ENCODE assay signal across 25 cellular contexts in the genomic region with DNA sequence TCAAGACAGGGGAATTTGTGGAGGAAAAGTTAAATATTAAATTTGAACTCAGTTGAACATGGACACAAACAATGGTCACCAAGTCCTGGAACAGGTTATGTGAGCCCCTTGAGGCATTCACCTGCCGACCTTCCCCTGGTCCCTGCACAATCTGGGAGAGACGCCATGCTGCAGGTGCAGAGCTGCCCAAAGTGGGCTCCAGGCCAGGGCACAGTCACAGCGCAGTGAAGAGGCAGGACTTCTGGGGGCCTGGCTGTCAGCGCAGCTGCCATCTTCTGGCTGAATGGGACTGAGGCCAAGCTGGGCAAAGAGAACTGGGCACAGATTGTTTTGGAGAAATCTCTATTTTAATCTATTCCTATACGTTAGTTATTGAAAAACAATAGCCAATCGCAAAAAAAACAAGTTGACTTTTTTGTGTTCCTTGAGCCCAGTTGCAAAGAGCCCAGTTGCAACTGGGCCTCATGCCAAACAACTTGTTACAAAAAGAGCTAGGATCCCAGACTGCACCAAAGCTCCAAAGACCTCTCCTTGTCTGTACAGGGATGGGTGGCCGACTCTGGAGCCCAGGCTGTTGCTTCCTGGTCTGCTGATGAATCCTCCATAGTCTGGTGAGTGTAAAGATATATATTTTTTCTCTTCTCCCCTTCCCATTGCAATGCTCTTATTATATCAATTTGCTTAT. TPM values are rescaled to one million over a fixed set of nuclear protein-coding genes. Genes with fewer than 3 reads are reported as not detected.
DNase-seq lines count a peak whose midpoint lies in the region; ATAC-seq and TF ChIP-seq lines count a peak whose summit lies in the region.
"Had no signal": no experiment of that assay in that cellular context is flagged by ENCODE, and none has a peak within 500 bp of the region (broad histone marks: within the 10 kb centered on the region; RNA-seq: fewer than 3 reads in every experiment).

No MANE protein-coding gene starts in this region.

- TF ChIP-seq CTCF in heart right ventricle (IDR thresholded peaks at IDR 0.05): no peak

- DNase-seq in right cardiac atrium: peak in 2 of 3 donors; percentile 12 to 52
- DNase-seq in heart right ventricle: no peak
- peak; percentile 38 for DNase-seq in OCI-M1 (lab: John Stamatoyannopoulos, UW)
- no peak for DNase-seq in naive B cell
- no peak for DNase-seq in NCI-H2081 (lab: John Stamatoyannopoulos, UW)
- DNase-seq in HuH-7.5 (ENCODE audit: low spot score): no peak
- DNase-seq in NCI-H2107 (lab: John Stamatoyannopoulos, UW): no peak
- DNase-seq: activated CD4-positive, alpha-beta memory T cell treated with anti-CD3 and anti-CD28 coated beads, Interleukin-2, amount 10 ng/mL, durations not matched to agents 7 days and 5 days; activated naive CD4-positive, alpha-beta T cell treated with anti-CD3 and anti-CD28 coated beads, Interleukin-2, amount 50 U/mL, for 16 hours; activated T-cell treated with anti-CD3 and anti-CD28 coated beads, Interleukin-2, amount 50 U/mL, for 24 hours; DND-41; glutamatergic neuron; left ventricle myocardium inferior; NCI-H2081 treated with DMSO at 0.1 percent for 48 hours; NCI-H524 treated with DMSO at 0.1 percent for 48 hours; Right ventricle myocardium superior; stimulated activated naive CD8-positive, alpha-beta T cell treated with anti-CD3 and anti-CD28 coated beads, Interleukin-15, amount 100 ng/mL, for 72 hours; T-helper 2 cell had no signal

- H3K27ac Mint-ChIP-seq in naive B cell: peak overlapping the region in 5 of 6 donors; percentile 4 to 79 (median 38)
- H3K27ac Mint-ChIP-seq: activated CD4-positive, alpha-beta memory T cell treated with anti-CD3 and anti-CD28 coated beads, Interleukin-2, amount 10 ng/mL, durations not matched to agents 7 days and 5 days; activated T-cell treated with anti-CD3 and anti-CD28 coated beads, Interleukin-2, amount 50 U/mL, for 24 hours; CD14-positive monocyte; stimulated activated naive CD8-positive, alpha-beta T cell treated with anti-CD3 and anti-CD28 coated beads, Interleukin-15, amount 100 ng/mL, for 72 hours; WTC11 had no signal

- no peaks in the 10 kb centered on the region for H3K9me3 ChIP-seq in right cardiac atrium (ENCODE audit: control insufficient read depth, low read length)
- H3K9me3 ChIP-seq in heart right ventricle: peaks cover 0 to 30% (median 0%) of the 10 kb centered on the region in 11 donors
- H3K9me3 ChIP-seq: left ventricle myocardium inferior, pancreas had no signal

- 94% methylated on average over 7 of the region's 7 CpGs for WGBS in right cardiac atrium
- WGBS in heart right ventricle, 2 donors: 80 to 97% methylated on average over 7 of the region's 7 CpGs

- H3K36me3 ChIP-seq in heart right ventricle: peaks cover 0 to 26% (median under 1%) of the 10 kb centered on the region in 9 donors
- H3K36me3 ChIP-seq: pancreas had no signal

- peak overlapping the region in 3 of 8 donors; percentile 5 to 73 (median 22) for H3K4me3 Mint-ChIP-seq in naive B cell
- H3K4me3 Mint-ChIP-seq: activated CD4-positive, alpha-beta memory T cell treated with anti-CD3 and anti-CD28 coated beads, Interleukin-2, amount 10 ng/mL, durations not matched to agents 7 days and 5 days; activated T-cell treated with anti-CD3 and anti-CD28 coated beads, Interleukin-2, amount 50 U/mL, for 24 hours; CD14-positive monocyte; WTC11 had no signal

- no peaks in the 10 kb centered on the region for H3K27me3 ChIP-seq in right cardiac atrium (ENCODE audit: control insufficient read depth, insufficient read depth)
- no peaks in the 10 kb centered on the region for H3K27me3 ChIP-seq in heart right ventricle
- H3K27me3 ChIP-seq: ascending aorta, pancreas had no signal

- intact Hi-C loops in right cardiac atrium (cut with DNase I): no loop called here
- intact Hi-C loops in heart right ventricle (cut with DNase I): loop anchor here in 4 of 10 donors (5.0 to 10.0 kb wide), 5 partner anchors 95 to 260 kb away; a partner anchor contains a TSS

- H3K4me3 ChIP-seq in right cardiac atrium (ENCODE audit: low read length) (no peak overlapping the region), heart right ventricle (no peak overlapping the region)
- H3K4me3 ChIP-seq: K562, pancreas had no signal

- H3K4me1 ChIP-seq in right cardiac atrium (ENCODE audit: control insufficient read depth, insufficient read depth, low read length) (peaks cover 6% of the 10 kb centered on the region), heart right ventricle (peaks cover 0 to 43% (median 32%) of the 10 kb centered on the region in 9 donors)

- H3K27ac ChIP-seq in right cardiac atrium (ENCODE audit: low read length): no peak overlapping the region
- no peak overlapping the region for H3K27ac ChIP-seq in heart right ventricle
- H3K27ac ChIP-seq: ascending aorta had no signal

- ATAC-seq in right cardiac atrium (no peak), heart right ventricle (no peak), naive B cell (ENCODE audit: low read depth in 2 of 2) (no peak), HG03354 (IDR thresholded peaks at IDR 0.05; ENCODE audit: poor library complexity, severe bottlenecking, unreplicated experiment) (no peak)
- ATAC-seq: HCT116; K562; pancreas; stimulated activated naive CD8-positive, alpha-beta T cell treated with anti-CD3 and anti-CD28 coated beads, Interleukin-15, amount 100 ng/mL, for 72 hours; WTC11 had no signal

- H3K4me1 Mint-ChIP-seq in naive B cell: peaks cover 24 to 52% (median 35%) of the 10 kb centered on the region in 3 donors

- peaks cover 13% of the 10 kb centered on the region in 2 donors for H3K36me3 Mint-ChIP-seq in naive B cell

- peaks cover 0 to 24% (median 6%) of the 10 kb centered on the region in 7 donors for H3K9me3 Mint-ChIP-seq in naive B cell
- H3K9me3 Mint-ChIP-seq: WTC11 had no signal

- H3K27me3 Mint-ChIP-seq in naive B cell: no peaks in the 10 kb centered on the region
- H3K27me3 Mint-ChIP-seq: activated CD4-positive, alpha-beta memory T cell treated with anti-CD3 and anti-CD28 coated beads, Interleukin-2, amount 10 ng/mL, durations not matched to agents 7 days and 5 days; activated T-cell treated with anti-CD3 and anti-CD28 coated beads, Interleukin-2, amount 50 U/mL, for 24 hours; stimulated activated naive CD8-positive, alpha-beta T cell treated with anti-CD3 and anti-CD28 coated beads, Interleukin-15, amount 100 ng/mL, for 72 hours had no signal

RNA-seq across cellular contexts. Expression of a gene that starts 1.2 kb away (rescaled TPM):
- 10 to 100 TPM in 2 of 4 donors, 1 to 10 TPM in 2; 8.6 to 12.4 (median 10.6) TPM for total RNA-seq in right cardiac atrium
- 5.1 TPM for polyA plus RNA-seq in right cardiac atrium
- 10 to 100 TPM in 3 of 10 donors, 1 to 10 TPM in 7; 7.4 to 12.5 (median 9.2) TPM for total RNA-seq in heart right ventricle
- 1 to 10 TPM; 2.5 to 2.8 TPM for polyA plus RNA-seq in heart right ventricle
- polyA plus RNA-seq in naive B cell (ENCODE audit: low read depth in 6 of 6): 10 to 100 TPM; 16.0 to 35.4 (median 24.5) TPM

Comparison
In these comparisons a context has a peak if more than half of its experiments do, and no peak if none do; other contexts are left out.
1. DNase-seq: peak in right cardiac atrium (2 of 3) and OCI-M1 (single experiment); none in heart right ventricle (0 of 2), naive B cell (single experiment), NCI-H2081 (0 of 2), HuH-7.5 (single experiment) and NCI-H2107 (single experiment).